In the genomic region with DNA sequence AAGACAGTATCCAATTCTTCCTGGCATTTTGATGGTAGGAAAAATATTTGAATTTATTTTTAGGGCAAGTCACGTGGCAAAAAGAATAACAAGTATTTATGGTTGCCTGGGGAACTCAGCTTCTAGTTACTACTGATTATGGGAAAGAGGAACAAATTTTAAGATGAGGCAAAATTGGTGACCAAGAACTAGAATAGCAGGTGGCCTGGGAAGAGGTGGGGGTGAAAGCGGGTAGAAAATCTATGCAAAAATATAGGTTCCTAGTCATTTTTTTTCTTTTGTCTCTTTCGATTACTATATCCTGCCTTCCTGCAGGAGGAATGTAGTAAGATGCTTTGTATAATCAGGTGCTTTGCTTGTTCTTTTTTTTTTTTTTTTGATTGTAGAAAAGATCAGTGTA, we compare ENCODE assay signal across 11 cellular contexts. TPM values are rescaled to one million over a fixed set of nuclear protein-coding genes. Genes with fewer than 3 reads are reported as not detected.
A peak's percentile ranks its signal among the peaks of the same experiment; 100 is the strongest.
DNase-seq lines count a peak whose midpoint lies in the region; ATAC-seq and TF ChIP-seq lines count a peak whose summit lies in the region.
"Had no signal": no experiment of that assay in that cellular context is flagged by ENCODE, and none has a peak within 500 bp of the region (broad histone marks: within the 10 kb centered on the region; RNA-seq: fewer than 3 reads in every experiment).

No MANE protein-coding gene starts in this region.

- H3K4me2 ChIP-seq in mesendoderm (ENCODE audit: low read length), result no peak overlapping the region

- H3K9me3 ChIP-seq in mucosa of descending colon, result no peaks in the 10 kb centered on the region

- TF ChIP-seq CTCF in mucosa of descending colon (IDR thresholded peaks at IDR 0.05), result no peak

- H3K4me3 ChIP-seq in mucosa of descending colon, result no peak overlapping the region
- no peak overlapping the region for H3K4me3 ChIP-seq in mesendoderm (ENCODE audit: low read length)

- WGBS in mesendoderm (ENCODE audit: extremely low coverage, insufficient coverage, low lambda C conversion rate), result no CpG with 5 or more reads among the region's 3 CpGs

- H3K56ac ChIP-seq in mesendoderm (ENCODE audit: low read length), result no peak overlapping the region

- no peak overlapping the region for H2AK5ac ChIP-seq in mesendoderm (ENCODE audit: low read length)

- no peak overlapping the region for H2BK15ac ChIP-seq in mesendoderm (replicated peaks; ENCODE audit: low read depth)

- DNase-seq in mucosa of descending colon (no peak), NCI-H526 (lab: John Stamatoyannopoulos, UW) (no peak), NCI-H1105 (lab: John Stamatoyannopoulos, UW) (no peak), posterior cingulate gyrus (no peak), mesendoderm (no peak)
- DNase-seq: NCI-H226 had no signal

- no peaks in the 10 kb centered on the region for H3K36me3 ChIP-seq in mucosa of descending colon (ENCODE audit: low read depth)
- H3K36me3 ChIP-seq in mesendoderm (ENCODE audit: control insufficient read depth, insufficient read depth, low read length), result no peaks in the 10 kb centered on the region

- H2BK5ac ChIP-seq in mesendoderm (ENCODE audit: low read length), result no peak overlapping the region

- ATAC-seq in GM18870 (IDR thresholded peaks at IDR 0.05; ENCODE audit: unreplicated experiment), result peak; percentile 57
- peak; percentile 54 for ATAC-seq in GM21717 (IDR thresholded peaks at IDR 0.05; ENCODE audit: unreplicated experiment)
- ATAC-seq in HG03342 (IDR thresholded peaks at IDR 0.05; ENCODE audit: unreplicated experiment), result peak; percentile 60
- peak; percentile 20 for ATAC-seq in mucosa of descending colon

- H3K27me3 ChIP-seq in mesendoderm (ENCODE audit: insufficient read depth, low read length, poor library complexity), result no peaks in the 10 kb centered on the region

- intact Hi-C loops in mucosa of descending colon (cut with DNase I, micrococcal nuclease), result no loop called here
- intact Hi-C loops in posterior cingulate gyrus (cut with DNase I), result no loop called here

- no peak overlapping the region for H3K9ac ChIP-seq in mesendoderm (ENCODE audit: low read length)

- H3K79me2 ChIP-seq in mesendoderm (ENCODE audit: control insufficient read depth, insufficient read depth, low read length), result no peaks in the 10 kb centered on the region

- no peak overlapping the region for H3K27ac ChIP-seq in mesendoderm (ENCODE audit: low read depth, low read length)

- no peak overlapping the region for H4K8ac ChIP-seq in mesendoderm (ENCODE audit: low read depth, low read length)

- H4K5ac ChIP-seq in mesendoderm (ENCODE audit: low read length), result no peak overlapping the region

- no peak overlapping the region for H3K23ac ChIP-seq in mesendoderm (ENCODE audit: low read length)

- no peak overlapping the region for H3K18ac ChIP-seq in mesendoderm (ENCODE audit: low read length)

- no peaks in the 10 kb centered on the region for H3K79me1 ChIP-seq in mesendoderm (ENCODE audit: low read length)

- H2BK120ac ChIP-seq in mesendoderm (ENCODE audit: low read depth, low read length), result no peak overlapping the region

- no peaks in the 10 kb centered on the region for H3K4me1 ChIP-seq in mucosa of descending colon (ENCODE audit: low read depth)
- H3K4me1 ChIP-seq in mesendoderm (ENCODE audit: control insufficient read depth, low read depth, low read length), result no peaks in the 10 kb centered on the region

- H3K4ac ChIP-seq in mesendoderm (ENCODE audit: low read depth, low read length), result no peak overlapping the region

RNA-seq across cellular contexts. Expression of a gene that starts 27.8 kb away (rescaled TPM):
- total RNA-seq in mucosa of descending colon, result 10 to 100 TPM in 1 of 3 donors, 1 to 10 TPM in 2; 7.1 to 20.3 (median 7.2) TPM
- 0.41 TPM for polyA plus RNA-seq in mesendoderm (2013, experiment 1 of 2)
- 0.31 TPM for polyA plus RNA-seq in mesendoderm (2013, experiment 2 of 2)
- total RNA-seq: G401, HT1080 had no signal
